Comparison of ENCODE assay signal across 13 cellular contexts in the genomic region with DNA sequence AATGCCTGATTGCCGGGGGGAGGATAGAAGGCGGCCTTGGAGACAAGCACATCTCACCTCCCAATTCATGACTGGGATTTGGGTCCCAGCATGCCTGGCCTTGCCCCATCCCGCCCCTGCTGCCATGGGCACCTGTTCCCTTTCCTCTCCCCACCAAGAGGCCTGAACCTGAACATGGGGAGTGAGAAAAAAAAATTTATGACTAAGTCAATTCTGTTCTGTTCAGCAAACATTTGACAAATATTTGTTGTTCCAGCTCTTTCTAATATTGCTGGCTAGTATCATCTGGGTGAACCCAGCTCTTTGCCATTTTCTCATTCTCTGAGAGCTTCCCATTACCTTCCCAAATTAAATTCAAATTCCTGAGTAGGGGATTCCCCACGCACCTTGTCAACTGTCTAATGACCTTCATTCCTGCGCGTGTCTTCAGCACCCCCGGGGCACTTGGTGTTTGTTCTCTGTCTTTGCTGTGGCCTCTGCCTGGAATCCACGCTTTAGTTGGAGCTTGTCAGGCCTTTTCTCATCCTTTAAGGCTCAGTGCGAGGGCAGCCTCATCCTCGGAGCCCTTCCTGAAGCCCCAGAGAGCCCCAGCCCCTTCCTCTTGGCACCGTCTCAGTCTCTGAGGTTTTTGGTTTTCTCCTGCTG. TPM values are rescaled to one million over a fixed set of nuclear protein-coding genes. Genes with fewer than 3 reads are reported as not detected.
DNase-seq lines count a peak whose midpoint lies in the region; ATAC-seq, FAIRE-seq and TF ChIP-seq lines count a peak whose summit lies in the region.
"Had no signal": no experiment of that assay in that cellular context is flagged by ENCODE, and none has a peak within 500 bp of the region (broad histone marks: within the 10 kb centered on the region; RNA-seq: fewer than 3 reads in every experiment).

No MANE protein-coding gene starts in this region.

- no peak for DNase-seq in A549 (ENCODE audit: low read depth in 1 of 2, low spot score in 1 of 2)
- peak; percentile 66 for DNase-seq in epithelial cell of esophagus (ENCODE audit: low read depth)
- DNase-seq in NCI-H524 (lab: John Stamatoyannopoulos, UW): no peak
- no peak for DNase-seq in NCI-H748 treated with DMSO at 0.1 percent for 48 hours (lab: John Stamatoyannopoulos, UW)
- no peak for DNase-seq in HCEC 1CT
- DNase-seq: NCI-H1417 treated with DMSO at 0.1 percent for 48 hours, NCI-H526 treated with DMSO at 0.1 percent for 48 hours, posterior cingulate gyrus, upper lobe of left lung had no signal

- TF ChIP-seq RAD21 in A549 (conservative IDR thresholded peaks at IDR 0.05 in 1 of 2, IDR thresholded peaks at IDR 0.05 in 1 of 2): no peak

- H3K9ac ChIP-seq in OCI-LY3 (ENCODE audit: low read length): peak overlapping the region; percentile 55; the same call in 1 of the 2 replicates
- peak overlapping the region; percentile 19 for H3K9ac ChIP-seq in mucosa of stomach (ENCODE audit: low read length)

- H3K36me3 ChIP-seq in OCI-LY3 (replicated peaks; ENCODE audit: low read depth, low read length): no peaks in the 10 kb centered on the region
- H3K36me3 ChIP-seq in mucosa of stomach (ENCODE audit: control insufficient read depth, insufficient read depth, low read length): no peaks in the 10 kb centered on the region
- H3K36me3 ChIP-seq: upper lobe of left lung had no signal

- no peak for TF ChIP-seq EP300 in A549 (IDR thresholded peaks at IDR 0.05)

- 33% methylated on average over 11 of the region's 11 CpGs for WGBS in A549 (ENCODE audit: missing lambda C conversion rate)

- TF ChIP-seq POLR2A in A549 (IDR thresholded peaks at IDR 0.05; ENCODE audit: low read length): no peak

- no peaks in the 10 kb centered on the region for H3K27me3 ChIP-seq in OCI-LY3 (ENCODE audit: low read depth, low read length)
- H3K27me3 ChIP-seq in mucosa of stomach (ENCODE audit: control insufficient read depth, insufficient read depth, low read length): no peaks in the 10 kb centered on the region
- H3K27me3 ChIP-seq: upper lobe of left lung had no signal

- H3K27ac ChIP-seq in A549 (peak overlapping the region; percentile 49 to 71; a peak in 4 of 6 replicates), OCI-LY3 (ENCODE audit: low read length) (no peak overlapping the region)
- H3K27ac ChIP-seq: upper lobe of left lung had no signal

- ATAC-seq in A549 (no peak), GM19395 (IDR thresholded peaks at IDR 0.05; ENCODE audit: unreplicated experiment) (no peak)
- ATAC-seq: Right ventricle myocardium inferior had no signal

- 0 out of 2 replicates have a peak, but pooled peaks cover 3% of the 10 kb centered on the region for H3K79me2 ChIP-seq in OCI-LY3 (ENCODE audit: low read length)

- no peaks in the 10 kb centered on the region for H4K20me1 ChIP-seq in OCI-LY3 (ENCODE audit: insufficient read depth, low read length)

- H3K9me3 ChIP-seq in A549 (no peaks in the 10 kb centered on the region), OCI-LY3 (ENCODE audit: insufficient read depth, low read length) (no peaks in the 10 kb centered on the region), mucosa of stomach (ENCODE audit: control insufficient read depth, low read length) (no peaks in the 10 kb centered on the region)
- H3K9me3 ChIP-seq: upper lobe of left lung had no signal

- H2AFZ ChIP-seq in OCI-LY3 (ENCODE audit: low read depth, low read length): no peak overlapping the region

- H3K4me2 ChIP-seq in A549 (peak overlapping the region; percentile 47), OCI-LY3 (ENCODE audit: low read length) (peak overlapping the region; percentile 67)

- FAIRE-seq in A549 (lab: Jason Lieb, UNC): no peak

- no peak for TF ChIP-seq CTCF in A549 (IDR thresholded peaks at IDR 0.05)
- no peak for TF ChIP-seq CTCF in OCI-LY3 (IDR thresholded peaks at IDR 0.05; ENCODE audit: low read depth, low read length)
- no peak for TF ChIP-seq CTCF in epithelial cell of esophagus (IDR thresholded peaks at IDR 0.05; ENCODE audit: insufficient read depth, low read depth, low read length, missing control alignments)

- H3K4me1 ChIP-seq in A549: peaks cover 56% of the 10 kb centered on the region
- peaks cover 44% of the 10 kb centered on the region for H3K4me1 ChIP-seq in OCI-LY3 (ENCODE audit: low read length)
- peaks cover 46% of the 10 kb centered on the region for H3K4me1 ChIP-seq in mucosa of stomach (ENCODE audit: control insufficient read depth, insufficient read depth, low read length)

- CTCF ChIA-PET in A549 (lab: Yijun Ruan, JAX): interaction anchor here (0.8 to 3.3 kb wide), 6 partner anchors 8 to 88 kb away, joined by 3 to 15 read pairs (median 6); no protein-coding TSS in a partner anchor

- POLR2A ChIA-PET in A549 (lab: Yijun Ruan, JAX): interaction anchor here (0.6 kb wide), 1 partner anchor 13 kb away, joined by 7 read pairs; no protein-coding TSS in a partner anchor

- no peak overlapping the region for H3K4me3 ChIP-seq in A549
- H3K4me3 ChIP-seq in OCI-LY3 (ENCODE audit: low read length): no peak overlapping the region
- no peak overlapping the region for H3K4me3 ChIP-seq in epithelial cell of esophagus (ENCODE audit: low read length)
- no peak overlapping the region for H3K4me3 ChIP-seq in mucosa of stomach (ENCODE audit: low read length)
- H3K4me3 ChIP-seq: upper lobe of left lung had no signal

TF ChIP-seq in A549, 52 proteins besides CTCF, POLR2A, EP300 and RAD21:
- TF ChIP-seq ZNF302 (CRISPR knock-in tag; IDR thresholded peaks at IDR 0.05) (no peak), TP53 (CRISPR knock-in tag; IDR thresholded peaks at IDR 0.05) (no peak), SREBF2 (IDR thresholded peaks at IDR 0.05) (no peak)

RNA-seq across cellular contexts. Expression of gene ARHGEF10L, which starts 42.7 kb away (rescaled TPM):
- polyA plus RNA-seq in A549 (2011; rRNA removed) (3.5 and 4.1 TPM in 2 replicates), A549 (2017; fragmentation: RNase III; extraction: RNeasy Plus Mini Kit Qiagen cat#74134 plus additional on column Dnase treatment) (4.1 to 5.2 TPM (median 4.4 TPM) in 3 replicates)
- polyA plus RNA-seq in A549 (2012; cell fraction: cytosol; rRNA removed): 5.9 and 8.0 TPM in 2 replicates
- polyA plus RNA-seq in A549 (2012; cell fraction: nucleus; rRNA removed): 15.0 and 18.0 TPM in 2 replicates
- 7.6 and 10.9 TPM in 2 replicates for polyA minus RNA-seq in A549 (2011; rRNA and poly(A)+ RNA removed)
